In genomic region chr5:57499262-57500050, GRCh38 we compare ENCODE assay signal across 9 cellular contexts. TPM values are rescaled to one million over a fixed set of nuclear protein-coding genes. Genes with fewer than 3 reads are reported as not detected.
DNase-seq lines count a peak whose midpoint lies in the region; ATAC-seq and TF ChIP-seq lines count a peak whose summit lies in the region.
"Had no signal": no experiment of that assay in that cellular context is flagged by ENCODE, and none has a peak within 500 bp of the region (broad histone marks: within the 10 kb centered on the region; RNA-seq: fewer than 3 reads in every experiment).

No MANE protein-coding gene starts in this region.

- TF ChIP-seq POLR2A in IMR-90 (IDR thresholded peaks at IDR 0.05; ENCODE audit: low read depth, low read length) (no peak), lower leg skin (IDR thresholded peaks at IDR 0.05) (no peak)

- DNase-seq in EH (ENCODE audit: low read depth): peak; percentile 60
- DNase-seq in IMR-90: peak; percentile 69
- peak; percentile 49 for DNase-seq in fibroblast of gingiva (ENCODE audit: low read depth)
- peak; percentile 17 for DNase-seq in nephron progenitor cell
- no peak for DNase-seq in lower leg skin (ENCODE audit: low spot score in 2 of 2)

- H3K14ac ChIP-seq in IMR-90 (replicated peaks; ENCODE audit: low read depth, low read length): peak overlapping the region; percentile 67

- H2BK15ac ChIP-seq in IMR-90 (ENCODE audit: low read depth, low read length): 0 out of 3 replicates have a peak overlapping the region, but pooled peaks have one; percentile 1

- peak overlapping the region; percentile 47 for H2AFZ ChIP-seq in ACC112 (ENCODE audit: low read length, unreplicated experiment)
- no peak overlapping the region for H2AFZ ChIP-seq in IMR-90 (replicated peaks; ENCODE audit: low read length, poor library complexity)

- H3K79me2 ChIP-seq in ACC112 (ENCODE audit: control insufficient read depth, insufficient read depth, low read length, unreplicated experiment): no peaks in the 10 kb centered on the region

- H2BK120ac ChIP-seq in IMR-90 (ENCODE audit: low read depth, low read length): peak overlapping the region; percentile 98

- H3K4me1 Mint-ChIP-seq in T-helper 1 cell treated with Interleukin-12 subunit alpha and Interleukin-12 subunit beta and Interleukin-4 antibody, amounts not matched to agents 30 μg/mL and 1 μg/mL, for 36 hours (ENCODE audit: low read depth): peaks cover 30% of the 10 kb centered on the region
- peaks cover 35% of the 10 kb centered on the region for H3K4me1 Mint-ChIP-seq in nephron progenitor cell

- H3K36me3 ChIP-seq in ACC112 (ENCODE audit: insufficient read depth, low read length) (no peaks in the 10 kb centered on the region), IMR-90 (ENCODE audit: control insufficient read depth, insufficient read depth, low read length) (no peaks in the 10 kb centered on the region)

- no peaks in the 10 kb centered on the region for H3K9me3 ChIP-seq in IMR-90 (ENCODE audit: control insufficient read depth, insufficient read depth, low read length)

- H3K27ac Mint-ChIP-seq in T-helper 1 cell treated with Interleukin-12 subunit alpha and Interleukin-12 subunit beta and Interleukin-4 antibody, amounts not matched to agents 30 μg/mL and 1 μg/mL, for 36 hours: peak overlapping the region; percentile 34
- no peak overlapping the region for H3K27ac Mint-ChIP-seq in nephron progenitor cell

- in situ Hi-C loops in IMR-90 (cut with MboI; ENCODE audit: low sequenced_read_pairs): loop anchor here (10.0 kb wide), 2 partner anchors 385 to 965 kb away; partner anchors contain the start of gene PLK2

- peak overlapping the region; percentile 66 for H3K4me3 Mint-ChIP-seq in T-helper 1 cell treated with Interleukin-12 subunit alpha and Interleukin-12 subunit beta and Interleukin-4 antibody, amounts not matched to agents 30 μg/mL and 1 μg/mL, for 36 hours
- H3K4me3 Mint-ChIP-seq in nephron progenitor cell: no peak overlapping the region

- peak overlapping the region; percentile 30; the same call in 1 of the 2 replicates for H4K5ac ChIP-seq in IMR-90 (ENCODE audit: low read depth, low read length)

- H3K18ac ChIP-seq in IMR-90 (ENCODE audit: low read depth, low read length): peak overlapping the region; percentile 7; the same call in 1 of the 2 replicates

- peak overlapping the region; percentile 64 for H2BK5ac ChIP-seq in IMR-90 (ENCODE audit: low read depth, low read length, poor library complexity, severe bottlenecking)

- no TSS peak for BruUV-seq in IMR-90 (replicated peaks; lab: Mats Ljungman, UMichigan)

- H3K79me1 ChIP-seq in IMR-90 (ENCODE audit: low read depth in 1 of 2, low read length in 2 of 2): 0 out of 4 replicates have a peak, but pooled peaks cover 0 to 2% of the 10 kb centered on the region in 2 experiments

- peaks cover 22% of the 10 kb centered on the region for H3K4me1 ChIP-seq in ACC112 (ENCODE audit: control insufficient read depth, insufficient read depth, low read length, unreplicated experiment)
- H3K4me1 ChIP-seq in IMR-90 (ENCODE audit: control insufficient read depth, insufficient read depth, low read length): peaks cover 13% of the 10 kb centered on the region

- ATAC-seq in GM21737 (IDR thresholded peaks at IDR 0.05; ENCODE audit: unreplicated experiment) (peak; percentile 88), IMR-90 (ENCODE audit: low read depth) (0 out of 2 replicates have a peak, but pooled peaks have one; percentile 9)

- H2AK5ac ChIP-seq in IMR-90 (ENCODE audit: low read depth, low read length): peak overlapping the region; percentile 83

- no peaks in the 10 kb centered on the region for H3K36me3 Mint-ChIP-seq in T-helper 1 cell treated with Interleukin-12 subunit alpha and Interleukin-12 subunit beta and Interleukin-4 antibody, amounts not matched to agents 30 μg/mL and 1 μg/mL, for 36 hours (ENCODE audit: low read depth)
- no peaks in the 10 kb centered on the region for H3K36me3 Mint-ChIP-seq in nephron progenitor cell (ENCODE audit: low read depth)

- dilution Hi-C loops in IMR-90 (cut with HindIII; ENCODE audit: low sequenced_read_pairs, unreplicated experiment): no loop called here

- H4K8ac ChIP-seq in IMR-90 (ENCODE audit: low read depth in 2 of 2, low read length in 2 of 2): peak overlapping the region in 1 of 2 experiments; percentile 85; a peak in 2 of 4 replicates

- peak overlapping the region; percentile 51; the same call in 1 of the 2 replicates for H3K56ac ChIP-seq in IMR-90 (ENCODE audit: extremely low read depth, insufficient read depth, low read length)

- H2AK9ac ChIP-seq in IMR-90 (replicated peaks; ENCODE audit: low read depth, low read length, poor library complexity): no peak overlapping the region

- peak overlapping the region; percentile 35; the same call in 1 of the 2 replicates for H3K23ac ChIP-seq in IMR-90 (ENCODE audit: low read depth, low read length)

- H3K9me1 ChIP-seq in IMR-90 (ENCODE audit: insufficient read depth, low read length): peaks cover 11% of the 10 kb centered on the region

- POLR2A ChIA-PET in IMR-90 (lab: Charles Lee; ENCODE audit: unreplicated experiment): interaction anchor here (0.6 kb wide), 1 partner anchor 747 kb away, joined by 3 read pairs; no protein-coding TSS in a partner anchor

- H3K27me3 Mint-ChIP-seq in T-helper 1 cell treated with Interleukin-12 subunit alpha and Interleukin-12 subunit beta and Interleukin-4 antibody, amounts not matched to agents 30 μg/mL and 1 μg/mL, for 36 hours (ENCODE audit: low read depth): no peaks in the 10 kb centered on the region
- H3K27me3 Mint-ChIP-seq in nephron progenitor cell (ENCODE audit: low read depth, poor library complexity): peaks cover 3% of the 10 kb centered on the region

- intact Hi-C loops in IMR-90 (cut with micrococcal nuclease) (loop anchor here (1.0 to 5.0 kb wide), 6 partner anchors 201 to 963 kb away; no protein-coding TSS in a partner anchor), lower leg skin (cut with DNase I; ENCODE audit: low total_unique reads) (no loop called here)

- CTCF ChIA-PET in IMR-90 (lab: Yijun Ruan, JAX): interaction anchor here (0.6 to 3.0 kb wide), 10 partner anchors 8 to 962 kb away, joined by 3 to 34 read pairs (median 4); partner anchors contain the start of gene PLK2

- H3K4me3 ChIP-seq in ACC112 (ENCODE audit: low read depth, low read length): peak overlapping the region; percentile 72
- H3K4me3 ChIP-seq in IMR-90 (ENCODE audit: insufficient read depth, low read depth, low read length): no peak overlapping the region
- no peak overlapping the region for H3K4me3 ChIP-seq in lower leg skin (ENCODE audit: low read depth, poor library complexity, severe bottlenecking)

- peak; percentile 84 for TF ChIP-seq RAD21 in IMR-90 (IDR thresholded peaks at IDR 0.05; ENCODE audit: low read length)

- peak overlapping the region; percentile 92 for H2BK20ac ChIP-seq in IMR-90 (ENCODE audit: low read depth, low read length)

- H3K9ac ChIP-seq in IMR-90 (ENCODE audit: low read depth, low read length): peak overlapping the region; percentile 11; the same call in 1 of the 2 replicates

- H4K91ac ChIP-seq in IMR-90 (ENCODE audit: insufficient read depth, low read depth, low read length): peak overlapping the region; percentile 69

- TF ChIP-seq CTCF in IMR-90 (conservative IDR thresholded peaks at IDR 0.05; ENCODE audit: low read depth, low read length): peak; percentile 77
- peak; percentile 75 for TF ChIP-seq CTCF in nephron progenitor cell (IDR thresholded peaks at IDR 0.05)
- TF ChIP-seq CTCF in lower leg skin (IDR thresholded peaks at IDR 0.05): no peak

- peak overlapping the region; percentile 70 for H3K4ac ChIP-seq in IMR-90 (ENCODE audit: low read depth, low read length)

- H4K20me1 ChIP-seq in IMR-90 (ENCODE audit: insufficient read depth, low read length): no peaks in the 10 kb centered on the region

- H3K27ac ChIP-seq in ACC112 (ENCODE audit: low read depth, low read length) (peak overlapping the region; percentile 39), IMR-90 (ENCODE audit: insufficient read depth, low read length) (no peak overlapping the region; the same call in 1 of the 2 replicates)

- no CpG with 5 or more reads among the region's 8 CpGs for WGBS in IMR-90 (ENCODE audit: extremely low coverage in 2 of 2, insufficient read length in 1 of 2), 2 experiments
- WGBS in lower leg skin, 2 donors: 22 to 24% methylated on average over 8 of the region's 8 CpGs

- no peaks in the 10 kb centered on the region for H3K9me3 Mint-ChIP-seq in T-helper 1 cell treated with Interleukin-12 subunit alpha and Interleukin-12 subunit beta and Interleukin-4 antibody, amounts not matched to agents 30 μg/mL and 1 μg/mL, for 36 hours
- H3K9me3 Mint-ChIP-seq in nephron progenitor cell: peaks cover 3% of the 10 kb centered on the region

- peak overlapping the region; percentile 48 for H3K4me2 ChIP-seq in IMR-90 (ENCODE audit: low read depth, low read length)

- H3K27me3 ChIP-seq in ACC112 (ENCODE audit: insufficient read depth, low read length): no peaks in the 10 kb centered on the region
- no peaks in the 10 kb centered on the region for H3K27me3 ChIP-seq in IMR-90 (ENCODE audit: control insufficient read depth, insufficient read depth, low read length)

TF ChIP-seq in IMR-90, 13 proteins besides CTCF, POLR2A, EP300 and RAD21:
- TF ChIP-seq SMC3 (IDR thresholded peaks at IDR 0.05; ENCODE audit: low read depth, low read length) (peak; percentile 77), FOS (IDR thresholded peaks at IDR 0.05; ENCODE audit: low read depth, low read length) (no peak), ELK1 (IDR thresholded peaks at IDR 0.05; ENCODE audit: borderline replicate concordance, low read depth, low read length) (no peak), RFX5 (IDR thresholded peaks at IDR 0.05; ENCODE audit: low read depth, low read length) (no peak), BHLHE40 (IDR thresholded peaks at IDR 0.05; ENCODE audit: low read depth, low read length) (no peak), NFE2L2 (IDR thresholded peaks at IDR 0.05; ENCODE audit: low read depth, low read length) (no peak), CHD1 (IDR thresholded peaks at IDR 0.05; ENCODE audit: low read depth, low read length) (no peak)

RNA-seq across cellular contexts. Expression of gene ACTBL2, which starts 16.8 kb away (rescaled TPM):
- total RNA-seq in IMR-90 (2012; rRNA removed): 1.6 and 1.7 TPM in 2 replicates
- polyA plus RNA-seq in IMR-90 (2012; rRNA removed): 0.29 and 0.52 TPM in 2 replicates
- polyA plus RNA-seq in IMR-90 (2012; cell fraction: cytosol; rRNA removed): 0.33 and 0.35 TPM in 2 replicates
- 0.61 and 1.3 TPM in 2 replicates for polyA plus RNA-seq in IMR-90 (2012; cell fraction: nucleus; rRNA removed; ENCODE audit: low replicate concordance)
- total RNA-seq in lower leg skin: 1 to 10 TPM in 1 of 4 donors, under 1 TPM in 1, not detected in 2; 0.08 to 2.2 TPM
- total RNA-seq: T-helper 2 cell treated with Interferon-gamma antibody and Interleukin-4, amounts not matched to agents 100 ng/mL and 5 ng/mL, for 36 hours had no signal

Comparison
In these comparisons a context has a peak if more than half of its experiments do, and no peak if none do; other contexts are left out.
1. DNase-seq: peak in EH (single experiment), IMR-90 (single experiment), fibroblast of gingiva (single experiment) and nephron progenitor cell (single experiment); none in lower leg skin (0 of 2).
2. CTCF ChIP-seq: peak in IMR-90 (single experiment) and nephron progenitor cell (single experiment); none in lower leg skin (0 of 3).